In the genomic region with DNA sequence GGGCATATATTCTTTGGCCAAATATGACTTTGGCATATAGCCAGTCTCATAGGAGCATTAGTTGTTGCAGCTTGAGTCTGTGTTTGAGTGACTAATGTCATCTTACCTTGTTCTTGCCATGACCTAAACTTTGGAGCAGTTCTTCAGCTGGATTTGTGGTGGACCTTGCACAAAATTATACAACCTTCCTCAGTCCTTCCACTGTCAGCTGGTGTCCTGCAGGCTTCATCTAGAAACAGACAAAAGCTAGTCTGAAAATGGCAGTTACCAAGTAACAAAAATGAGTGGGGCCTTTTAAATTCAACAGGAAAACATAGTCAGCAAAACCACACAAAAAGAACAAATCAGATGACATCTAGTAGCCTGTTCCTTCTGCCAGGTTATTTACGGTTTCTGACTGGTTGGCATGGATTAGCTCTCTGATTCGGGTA, we compare ENCODE assay signal across 20 cellular contexts. TPM values are rescaled to one million over a fixed set of nuclear protein-coding genes. Genes with fewer than 3 reads are reported as not detected.
DNase-seq lines count a peak whose midpoint lies in the region; ATAC-seq, FAIRE-seq and TF ChIP-seq lines count a peak whose summit lies in the region.
"Had no signal": no experiment of that assay in that cellular context is flagged by ENCODE, and none has a peak within 500 bp of the region (broad histone marks: within the 10 kb centered on the region; RNA-seq: fewer than 3 reads in every experiment).

No MANE protein-coding gene starts in this region.

- no peak overlapping the region for H3K27ac Mint-ChIP-seq in activated CD4-positive, alpha-beta memory T cell treated with anti-CD3 and anti-CD28 coated beads for 36 hours
- H3K27ac Mint-ChIP-seq: activated CD4-positive, alpha-beta T cell treated with anti-CD3 and anti-CD28 coated beads for 36 hours; activated naive CD8-positive, alpha-beta T cell treated with anti-CD3 and anti-CD28 coated beads, Interleukin-2, amount 50 U/mL, for 24 hours; activated T-cell treated with anti-CD3 and anti-CD28 coated beads, Interleukin-2, amount 50 U/mL, for 24 hours had no signal

- H3K9me1 ChIP-seq in K562 (ENCODE audit: control insufficient read depth, insufficient read depth, low read length): no peaks in the 10 kb centered on the region

- H3K9ac ChIP-seq in K562 (ENCODE audit: insufficient read depth in 1 of 2, low read depth in 2 of 2, low read length in 2 of 2) (no peak overlapping the region), smooth muscle cell (ENCODE audit: low read depth) (no peak overlapping the region)

- POLR2A ChIA-PET in K562 (lab: Yijun Ruan, JAX): interaction anchor here (1.1 kb wide), 1 partner anchor 9 kb away, joined by 3 read pairs; no protein-coding TSS in a partner anchor
- POLR2A ChIA-PET in activated CD4-positive, alpha-beta memory T cell treated with anti-CD3 and anti-CD28 coated beads for 36 hours (lab: Charles Lee): no interaction called here

- in situ Hi-C loops in K562 (cut with MboI): no loop called here

- no peaks in the 10 kb centered on the region for H3K4me1 ChIP-seq in K562 (replicated peaks in 1 of 2; ENCODE audit: control insufficient read depth in 2 of 2, insufficient read depth in 2 of 2, low read length in 2 of 2)
- H3K4me1 ChIP-seq in smooth muscle cell (ENCODE audit: low read depth): no peaks in the 10 kb centered on the region
- H3K4me1 ChIP-seq: prostate gland had no signal

- DNase-seq in LoVo (ENCODE audit: low spot score) (peak; percentile 26), K562 (ENCODE audit: extremely low read depth in 1 of 4, low spot score in 3 of 4) (no peak), glomerular visceral epithelial cell (ENCODE audit: extremely low spot score) (peak; percentile 35), smooth muscle cell (lab: John Stamatoyannopoulos, UW; ENCODE audit: unreplicated experiment) (no peak), midbrain (lab: John Stamatoyannopoulos, UW) (no peak)
- no peak for DNase-seq in effector CD4-positive, alpha-beta T cell
- no peak for DNase-seq in stimulated activated CD4-positive, alpha-beta T cell treated with anti-CD3 and anti-CD28 coated beads, Interleukin-1b, Interleukin-23, amount 100 ng/mL, for 48 hours
- DNase-seq in activated CD4-positive, alpha-beta memory T cell treated with anti-CD3 and anti-CD28 coated beads for 36 hours: no peak
- DNase-seq: activated CD4-positive, alpha-beta T cell treated with anti-CD3 and anti-CD28 coated beads for 36 hours; activated naive CD8-positive, alpha-beta T cell treated with anti-CD3 and anti-CD28 coated beads, Interleukin-2, amount 50 U/mL, for 24 hours; activated T-cell treated with anti-CD3 and anti-CD28 coated beads, Interleukin-2, amount 50 U/mL, for 24 hours; EL; islet precursor cell; NCI-H2227 treated with DMSO at 0.1 percent for 48 hours; stimulated activated CD4-positive, alpha-beta T cell treated with anti-CD3 and anti-CD28 coated beads, Interleukin-2, amount 100 ng/mL, for 48 hours; T-helper 1 cell had no signal

- no peak for TF ChIP-seq RAD21 in K562 (CRISPR knock-in tag; conservative IDR thresholded peaks at IDR 0.05 in 1 of 2, IDR thresholded peaks at IDR 0.05 in 1 of 2)

- H3K9me3 ChIP-seq in K562 (replicated peaks; ENCODE audit: control insufficient read depth, insufficient read depth, low read depth, low read length): no peaks in the 10 kb centered on the region
- no peaks in the 10 kb centered on the region for H3K9me3 ChIP-seq in smooth muscle cell (replicated peaks; ENCODE audit: low read depth)
- H3K9me3 ChIP-seq: prostate gland had no signal

- ATAC-seq in K562: no peak
- ATAC-seq: activated CD4-positive, alpha-beta T cell treated with anti-CD3 and anti-CD28 coated beads for 36 hours; activated naive CD8-positive, alpha-beta T cell treated with anti-CD3 and anti-CD28 coated beads, Interleukin-2, amount 50 U/mL, for 24 hours; GM12878 had no signal

- WGBS in K562 (ENCODE audit: insufficient coverage, low coverage, missing lambda C conversion rate): 0% methylated on average over 2 of the region's 2 CpGs
- 84% methylated on average over 2 of the region's 2 CpGs for whole genome bisulfite sequencing in smooth muscle cell (ENCODE audit: low lambda C conversion rate)

- no peak for FAIRE-seq in K562 (lab: Jason Lieb, UNC)
- FAIRE-seq: GM12878 had no signal

- BruUV-seq in K562 (replicated peaks; lab: Mats Ljungman, UMichigan): no TSS peak

- no peak for TF ChIP-seq EP300 in K562 (IDR thresholded peaks at IDR 0.05; ENCODE audit: low read length)

- peaks cover 4% of the 10 kb centered on the region for H3F3A ChIP-seq in smooth muscle cell (ENCODE audit: low read depth)

- H4K20me1 ChIP-seq in K562 (replicated peaks; ENCODE audit: control insufficient read depth, insufficient read depth, low read length) (no peaks in the 10 kb centered on the region), smooth muscle cell (ENCODE audit: low read depth) (no peaks in the 10 kb centered on the region)

- H3K4me3 Mint-ChIP-seq in activated CD4-positive, alpha-beta memory T cell treated with anti-CD3 and anti-CD28 coated beads for 36 hours: no peak overlapping the region
- H3K4me3 Mint-ChIP-seq: activated CD4-positive, alpha-beta T cell treated with anti-CD3 and anti-CD28 coated beads for 36 hours; activated naive CD8-positive, alpha-beta T cell treated with anti-CD3 and anti-CD28 coated beads, Interleukin-2, amount 50 U/mL, for 24 hours; activated T-cell treated with anti-CD3 and anti-CD28 coated beads, Interleukin-2, amount 50 U/mL, for 24 hours had no signal

- no peak overlapping the region for H3K27ac ChIP-seq in K562 (ENCODE audit: extremely low read depth, low read depth, low read length)
- H3K27ac ChIP-seq in smooth muscle cell (ENCODE audit: low read depth): peak overlapping the region; percentile 30
- H3K27ac ChIP-seq: C4-2B, HL-60 had no signal

- no peak overlapping the region for H2AFZ ChIP-seq in K562 (ENCODE audit: low read depth, low read length)
- H2AFZ ChIP-seq in smooth muscle cell (ENCODE audit: low read depth): peak overlapping the region; percentile 3

- no peaks in the 10 kb centered on the region for H3K36me3 Mint-ChIP-seq in activated CD4-positive, alpha-beta memory T cell treated with anti-CD3 and anti-CD28 coated beads for 36 hours

- no peaks in the 10 kb centered on the region; a peak in 2 of 5 replicates for H3K27me3 ChIP-seq in K562 (ENCODE audit: control insufficient read depth in 2 of 2, insufficient read depth in 2 of 2, low read length in 2 of 2)
- no peaks in the 10 kb centered on the region for H3K27me3 ChIP-seq in smooth muscle cell (ENCODE audit: low read depth)

- H3K27me3 Mint-ChIP-seq in activated CD4-positive, alpha-beta memory T cell treated with anti-CD3 and anti-CD28 coated beads for 36 hours: peaks cover 2% of the 10 kb centered on the region

- TF ChIP-seq POLR2A in K562 (conservative IDR thresholded peaks at IDR 0.05): no peak

- H3K79me2 ChIP-seq in K562 (ENCODE audit: control insufficient read depth, insufficient read depth, low read length) (no peaks in the 10 kb centered on the region), smooth muscle cell (ENCODE audit: low read depth) (no peaks in the 10 kb centered on the region)

- TF ChIP-seq CTCF in K562 (IDR thresholded peaks at IDR 0.05 in 2 of 3, conservative IDR thresholded peaks at IDR 0.05 in 1 of 3; ENCODE audit: insufficient read depth in 2 of 3, low read depth in 1 of 3, low read length in 3 of 3) (no peak), smooth muscle cell (IDR thresholded peaks at IDR 0.05; ENCODE audit: borderline replicate concordance, insufficient read depth, poor library complexity, severe bottlenecking) (no peak)

- H3K4me2 ChIP-seq in K562 (ENCODE audit: insufficient read depth, low read length): no peak overlapping the region
- peak overlapping the region; percentile 2 for H3K4me2 ChIP-seq in smooth muscle cell

- CTCF ChIA-PET in K562 (lab: Yijun Ruan, JAX; ENCODE audit: low intra/inter-chr PET ratio): no interaction called here
- CTCF ChIA-PET in activated CD4-positive, alpha-beta memory T cell treated with anti-CD3 and anti-CD28 coated beads for 36 hours (lab: Charles Lee): interaction anchor here (0.9 kb wide), 1 partner anchor 100 kb away, joined by 3 read pairs; no protein-coding TSS in a partner anchor

- H3K4me3 ChIP-seq in K562 (no peak overlapping the region), smooth muscle cell (no peak overlapping the region)
- H3K4me3 ChIP-seq: GM12878, prostate gland had no signal

- H3K36me3 ChIP-seq in K562 (ENCODE audit: control insufficient read depth, insufficient read depth, low read length) (no peaks in the 10 kb centered on the region), smooth muscle cell (ENCODE audit: low read depth) (no peaks in the 10 kb centered on the region)
- H3K36me3 ChIP-seq: prostate gland had no signal

- intact Hi-C loops in K562 (cut with micrococcal nuclease): no loop called here
- intact Hi-C loops in activated CD4-positive, alpha-beta memory T cell treated with anti-CD3 and anti-CD28 coated beads for 36 hours (cut with micrococcal nuclease): no loop called here

- peaks cover 2% of the 10 kb centered on the region for H3K9me3 Mint-ChIP-seq in activated CD4-positive, alpha-beta memory T cell treated with anti-CD3 and anti-CD28 coated beads for 36 hours
- H3K9me3 Mint-ChIP-seq: activated naive CD8-positive, alpha-beta T cell treated with anti-CD3 and anti-CD28 coated beads, Interleukin-2, amount 50 U/mL, for 24 hours had no signal

- H3K4me1 Mint-ChIP-seq in activated CD4-positive, alpha-beta memory T cell treated with anti-CD3 and anti-CD28 coated beads for 36 hours (ENCODE audit: low read depth): no peaks in the 10 kb centered on the region

RNA-seq across cellular contexts. Expression of gene HECTD2, which starts 59.5 kb away (rescaled TPM):
- 5.6 and 8.3 TPM in 2 replicates for total RNA-seq in K562 (2011; cell fraction: chromatin; rRNA removed; ENCODE audit: low replicate concordance)
- total RNA-seq in K562 (2011; cell fraction: nucleolus; rRNA removed): 1.6 and 2.3 TPM in 2 replicates
- total RNA-seq in K562 (2011; cell fraction: nucleoplasm; rRNA removed): 2.6 and 8.1 TPM in 2 replicates
- total RNA-seq in K562 (2014; rRNA removed): 2.3 and 2.4 TPM in 2 replicates
- 4.7 and 6.2 TPM in 2 replicates for total RNA-seq in K562 (2014; rRNA removed; fragmentation: Illumina TruSeq; extraction: Trizol)
- 4.0 and 4.5 TPM in 2 replicates for total RNA-seq in K562 (2015; rRNA removed; fragmentation: Illumina TruSeq; extraction: Trizol)
- total RNA-seq in K562 (2021): 3.6 and 5.8 TPM in 2 replicates
- 2.3 and 5.9 TPM in 2 replicates for polyA plus RNA-seq in K562 (2011; rRNA removed)
- 0.93 and 0.97 TPM in 2 replicates for polyA plus RNA-seq in K562 (2011; cell fraction: cytosol; rRNA removed)
- polyA plus RNA-seq in K562 (2011; cell fraction: nucleus; rRNA removed): 5.2 and 8.2 TPM in 2 replicates
- polyA plus RNA-seq in K562 (2012): 3.0 and 4.3 TPM in 2 replicates
- 3.2 and 3.9 TPM in 2 replicates for polyA plus RNA-seq in K562 (2014; fragmentation: Illumina TruSeq; extraction: Trizol)
- 1 to 10 TPM; 1.3 to 2.1 TPM for polyA plus RNA-seq in K562 (2014; fragmentation: Nextera tagmentation; extraction: Ambion mirVana)
- 3.3 and 3.5 TPM in 2 replicates for polyA plus RNA-seq in K562 (2014; rRNA removed)
- 3.0 and 4.2 TPM in 2 replicates for polyA minus RNA-seq in K562 (2011; rRNA and poly(A)+ RNA removed)
- 1.4 and 5.5 TPM in 2 replicates for polyA minus RNA-seq in K562 (2011; cell fraction: cytosol; rRNA and poly(A)+ RNA removed)
- polyA minus RNA-seq in K562 (2011; cell fraction: nucleus; rRNA and poly(A)+ RNA removed): 5.0 and 5.3 TPM in 2 replicates
- 12.7 and 15.4 TPM in 2 replicates for total RNA-seq in smooth muscle cell
- 4.2 and 4.4 TPM in 2 replicates for polyA plus RNA-seq in smooth muscle cell
- 1 to 10 TPM; 4.0 to 5.5 TPM for total RNA-seq in activated CD4-positive, alpha-beta memory T cell treated with anti-CD3 and anti-CD28 coated beads for 36 hours

Comparison
In these comparisons a context has a peak if more than half of its experiments do, and no peak if none do; other contexts are left out.
1. DNase-seq: peak in LoVo (single experiment) and glomerular visceral epithelial cell (single experiment); none in K562 (0 of 4), smooth muscle cell (single experiment), effector CD4-positive, alpha-beta T cell (single experiment), stimulated activated CD4-positive, alpha-beta T cell treated with anti-CD3 and anti-CD28 coated beads, Interleukin-1b, Interleukin-23, amount 100 ng/mL, for 48 hours (single experiment), midbrain (single experiment) and activated CD4-positive, alpha-beta memory T cell treated with anti-CD3 and anti-CD28 coated beads for 36 hours (single experiment).